Comparison of ENCODE assay signal across 8 cellular contexts in genomic region chr5:31638286-31638685, GRCh38. TPM values are rescaled to one million over a fixed set of nuclear protein-coding genes. Genes with fewer than 3 reads are reported as not detected.
DNase-seq lines count a peak whose midpoint lies in the region; ATAC-seq, FAIRE-seq and TF ChIP-seq lines count a peak whose summit lies in the region.

No MANE protein-coding gene starts in this region.

- ATAC-seq in GM21825 (IDR thresholded peaks at IDR 0.05; ENCODE audit: unreplicated experiment) = peak; percentile 21

- H3K36me3 ChIP-seq in BLaER1 treated with 17β-estradiol and CSF1 and Interleukin-3, amounts not matched to agents 10 nM and 100 nM = no peaks in the 10 kb centered on the region

- in situ Hi-C loops in SK-MEL-5 (cut with HindIII; ENCODE audit: low pct_unique_long_range_greater_than_20kb, low sequenced_read_pairs) = no loop called here

- H3K9me3 ChIP-seq in BLaER1 treated with 17β-estradiol and CSF1 and Interleukin-3, amounts not matched to agents 10 nM and 100 nM (replicated peaks in 1 of 11) = no peaks in the 10 kb centered on the region

- DNase-seq in SK-MEL-5 (ENCODE audit: low read depth, low spot score) = peak; percentile 31
- DNase-seq in fibroblast of the aortic adventitia (ENCODE audit: low read depth) = peak; percentile 12
- no peak for DNase-seq in retinal pigment epithelial cell (ENCODE audit: low read depth)
- no peak for DNase-seq in frontal cortex (ENCODE audit: low spot score in 2 of 2)
- DNase-seq in DMS79 treated with DMSO at 0.1 percent for 48 hours (lab: John Stamatoyannopoulos, UW) = no peak
- no peak for DNase-seq in A172 (ENCODE audit: low spot score)

- peak overlapping the region; percentile 78 to 97 (median 92) for H3K4me2 ChIP-seq in BLaER1 treated with 17β-estradiol and CSF1 and Interleukin-3, amounts not matched to agents 10 nM and 100 nM

- peaks cover 0 to 20% (median 9%) of the 10 kb centered on the region in 11 experiments; a peak in 6 of 22 replicates for H4K20me1 ChIP-seq in BLaER1 treated with 17β-estradiol and CSF1 and Interleukin-3, amounts not matched to agents 10 nM and 100 nM

- H3K27ac ChIP-seq in BLaER1 treated with 17β-estradiol and CSF1 and Interleukin-3, amounts not matched to agents 10 nM and 100 nM = peak overlapping the region in 1 of 11 experiments; percentile 32; a peak in 2 of 22 replicates

- FAIRE-seq in frontal cortex (lab: Jason Lieb, UNC) = no peak

- peak overlapping the region; percentile 67 to 82 (median 73) for H3K4me3 ChIP-seq in BLaER1 treated with 17β-estradiol and CSF1 and Interleukin-3, amounts not matched to agents 10 nM and 100 nM
- H3K4me3 ChIP-seq in fibroblast of the aortic adventitia (ENCODE audit: low read depth, low read length) (peak overlapping the region; percentile 66), retinal pigment epithelial cell (ENCODE audit: low read length) (peak overlapping the region; percentile 64)

- H3K4me1 ChIP-seq in BLaER1 treated with 17β-estradiol and CSF1 and Interleukin-3, amounts not matched to agents 10 nM and 100 nM = peaks cover 5 to 15% (median 9%) of the 10 kb centered on the region in 10 experiments; a peak in 19 of 20 replicates

- peaks cover 29 to 51% (median 41%) of the 10 kb centered on the region in 11 experiments for H3K27me3 ChIP-seq in BLaER1 treated with 17β-estradiol and CSF1 and Interleukin-3, amounts not matched to agents 10 nM and 100 nM

- H3K9ac ChIP-seq in BLaER1 treated with 17β-estradiol and CSF1 and Interleukin-3, amounts not matched to agents 10 nM and 100 nM = peak overlapping the region; percentile 45 to 73 (median 69); a peak in 20 of 22 replicates

- TF ChIP-seq CTCF in fibroblast of the aortic adventitia (IDR thresholded peaks at IDR 0.05; ENCODE audit: insufficient read depth, low read length) (no peak), retinal pigment epithelial cell (conservative IDR thresholded peaks at IDR 0.05; ENCODE audit: low read depth, low read length) (no peak)

RNA-seq across cellular contexts. Expression of gene PDZD2, which starts 0.6 kb away (rescaled TPM):
- 0.11 and 0.26 TPM in 2 replicates for total RNA-seq in SK-MEL-5 (2014; rRNA removed; shearing (Covaris generic))
- polyA plus RNA-seq in SK-MEL-5 (2015; cell fraction: cytosol; rRNA removed) = 0.13 and 1.6 TPM in 2 replicates
- 0.15 and 0.20 TPM in 2 replicates for polyA plus RNA-seq in SK-MEL-5 (2015; cell fraction: nucleus; rRNA removed)
- total RNA-seq in fibroblast of the aortic adventitia (ENCODE audit: low replicate concordance) (under 0.01 and 2.5 TPM in 2 replicates), frontal cortex (14.7 TPM)
- total RNA-seq in A172 (2014; rRNA removed; shearing (Covaris generic)) = 0.14 and 0.16 TPM in 2 replicates

Comparison
In these comparisons a context has a peak if more than half of its experiments do, and no peak if none do; other contexts are left out.
1. DNase-seq: peak in SK-MEL-5 (single experiment) and fibroblast of the aortic adventitia (single experiment); none in retinal pigment epithelial cell (single experiment), frontal cortex (0 of 2), DMS79 treated with DMSO at 0.1 percent for 48 hours (single experiment) and A172 (single experiment).
2. Peak in every context shown above with its lines, with median percentiles within 50 percentile points of each other: H3K4me3 ChIP-seq.